1 cellular context compared by ENCODE assay signal in genomic region chr15:89230277-89230676, GRCh38.
TF ChIP-seq lines count a peak whose summit lies in the region.

No MANE protein-coding gene starts in this region.

TF ChIP-seq in A549, 52 proteins besides CTCF, POLR2A, EP300 and RAD21 (continued from another document):
- TF ChIP-seq ZC3H11A (IDR thresholded peaks at IDR 0.05) (no peak), HOXA7 (CRISPR knock-in tag; IDR thresholded peaks at IDR 0.05) (no peak), NPAS2 (CRISPR knock-in tag; IDR thresholded peaks at IDR 0.05; ENCODE audit: borderline replicate concordance) (no peak), RFX5 (IDR thresholded peaks at IDR 0.05) (no peak), FOXS1 (CRISPR knock-in tag; IDR thresholded peaks at IDR 0.05) (no peak), FOSB (CRISPR knock-in tag; IDR thresholded peaks at IDR 0.05) (no peak), KDM1A (IDR thresholded peaks at IDR 0.05; ENCODE audit: low read depth) (no peak), ELK1 (IDR thresholded peaks at IDR 0.05; ENCODE audit: low read depth, low read length) (no peak), REST (IDR thresholded peaks at IDR 0.05) (no peak), RNF2 (IDR thresholded peaks at IDR 0.05; ENCODE audit: borderline replicate concordance, low read depth) (no peak), TP53 (CRISPR knock-in tag; IDR thresholded peaks at IDR 0.05) (no peak), MAFK (IDR thresholded peaks at IDR 0.05; ENCODE audit: partially characterized antibody) (no peak), ESRRA (IDR thresholded peaks at IDR 0.05; ENCODE audit: borderline replicate concordance, low read length) (no peak), JUNB (IDR thresholded peaks at IDR 0.05) (no peak)
